In the genomic region with DNA sequence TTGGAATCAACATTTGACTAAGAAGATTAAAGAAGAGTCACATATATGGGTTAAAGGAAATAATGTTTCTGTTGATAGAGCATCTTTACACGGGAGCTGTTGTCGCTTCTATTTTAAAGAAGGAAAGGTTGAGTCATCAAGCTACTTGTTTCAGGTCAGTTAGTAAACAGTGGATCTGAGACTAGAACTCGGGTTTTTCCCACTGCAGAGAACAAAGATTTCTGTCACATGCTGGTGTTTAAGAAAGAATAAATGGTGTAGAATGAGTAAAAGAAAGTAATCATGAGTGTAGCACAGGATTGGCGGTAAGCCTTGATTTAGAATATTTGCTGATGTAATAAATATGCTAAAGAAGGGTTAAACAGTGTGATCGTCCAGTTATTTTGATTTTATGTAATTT, we compare ENCODE assay signal across 12 cellular contexts.
A peak's percentile ranks its signal among the peaks of the same experiment; 100 is the strongest.
DNase-seq lines count a peak whose midpoint lies in the region; ATAC-seq lines count a peak whose summit lies in the region.
"Had no signal": no experiment of that assay in that cellular context is flagged by ENCODE, and none has a peak within 500 bp of the region (broad histone marks: within the 10 kb centered on the region; RNA-seq: fewer than 3 reads in every experiment).

No MANE protein-coding gene starts in this region.

- H3K36me3 Mint-ChIP-seq in activated naive CD8-positive, alpha-beta T cell: no peaks in the 10 kb centered on the region

- H3K4me1 Mint-ChIP-seq in activated naive CD8-positive, alpha-beta T cell (ENCODE audit: low read depth): peaks cover 18% of the 10 kb centered on the region

- ATAC-seq in GM18868 (IDR thresholded peaks at IDR 0.05; ENCODE audit: unreplicated experiment): peak; percentile 91
- peak; percentile 91 for ATAC-seq in HG03095 (IDR thresholded peaks at IDR 0.05; ENCODE audit: unreplicated experiment)
- no peak for ATAC-seq in HG02840 (IDR thresholded peaks at IDR 0.05; ENCODE audit: low FRiP score, unreplicated experiment)
- ATAC-seq: left lung had no signal

- H3K9me3 Mint-ChIP-seq in activated naive CD8-positive, alpha-beta T cell (ENCODE audit: low read depth): no peaks in the 10 kb centered on the region

- DNase-seq in DMS53 (lab: John Stamatoyannopoulos, UW) (peak; percentile 61), NCI-H2227 treated with DMSO at 0.1 percent for 48 hours (lab: John Stamatoyannopoulos, UW) (no peak), GF-D8 (lab: John Stamatoyannopoulos, UW) (no peak)
- no peak for DNase-seq in stimulated activated CD4-positive, alpha-beta T cell treated with anti-CD3 and anti-CD28 coated beads, Interleukin-4, amount 100 ng/mL, for 1 hour
- DNase-seq: activated effector memory CD4-positive, alpha-beta T cell treated with anti-CD3 and anti-CD28 coated beads, Interleukin-2, amount 50 U/mL, for 16 hours; left lung; SJCRH30; spleen had no signal

- H3K4me3 Mint-ChIP-seq in activated naive CD8-positive, alpha-beta T cell: peak overlapping the region; percentile 57

- H3K27me3 Mint-ChIP-seq in activated naive CD8-positive, alpha-beta T cell: peaks cover 2% of the 10 kb centered on the region

- peak overlapping the region; percentile 94 for H3K27ac Mint-ChIP-seq in activated naive CD8-positive, alpha-beta T cell
